ENCODE assay signal across 20 cellular contexts in genomic region chr2:179741317-179741716, GRCh38.
"Had no signal": no experiment of that assay in that cellular context is flagged by ENCODE, and none has a peak within 500 bp of the region (broad histone marks: within the 10 kb centered on the region; RNA-seq: fewer than 3 reads in every experiment).

No MANE protein-coding gene starts in this region.

- H3K4me3 ChIP-seq: coronary artery, esophagus squamous epithelium, heart right ventricle, neural progenitor cell, ovary, smooth muscle cell, testis had no signal

- H3K4me1 ChIP-seq: esophagus squamous epithelium, neural progenitor cell, testis had no signal

- H3K27ac ChIP-seq: esophagus squamous epithelium, heart right ventricle, neural progenitor cell, ovary had no signal

- H3K9me3 ChIP-seq: esophagus squamous epithelium, heart right ventricle, ovary, testis had no signal

- DNase-seq: activated CD4-positive, alpha-beta memory T cell treated with anti-CD3 and anti-CD28 coated beads for 36 hours; activated CD4-positive, alpha-beta T cell treated with anti-CD3 and anti-CD28 coated beads for 1 hour; activated effector memory CD4-positive, alpha-beta T cell treated with Interleukin-2 at 50 U/mL for 16 hours; activated naive CD4-positive, alpha-beta T cell treated with anti-CD3 and anti-CD28 coated beads, Interleukin-2, amount 50 U/mL, for 16 hours; activated T-cell treated with anti-CD3 and anti-CD28 coated beads, Interleukin-2, amount 50 U/mL, for 4 hours; amniotic stem cell; effector CD4-positive, alpha-beta T cell; esophagus squamous epithelium; foreskin melanocyte; heart right ventricle; naive B cell; ovary; stimulated activated CD4-positive, alpha-beta T cell treated with anti-CD3 and anti-CD28 coated beads, Interleukin-4, amount 100 ng/mL, for 4 hours; stimulated activated CD8-positive, alpha-beta memory T cell treated with anti-CD3 and anti-CD28 coated beads, Interleukin-4, amount 100 ng/mL, for 48 hours; stimulated activated naive CD8-positive, alpha-beta T cell treated with anti-CD3 and anti-CD28 coated beads, Interleukin-15, amount 100 ng/mL, for 72 hours; testis had no signal

- H3K36me3 ChIP-seq: esophagus squamous epithelium, heart right ventricle, neural progenitor cell, ovary had no signal

- H3K27me3 ChIP-seq: esophagus squamous epithelium, neural progenitor cell, ovary, testis had no signal

- ATAC-seq: activated T-cell treated with anti-CD3 and anti-CD28 coated beads, Interleukin-2, amount 50 U/mL, for 4 hours; heart right ventricle; SK-N-SH treated with all-trans-retinoic acid at 6 μM for 48 hours; stimulated activated naive CD8-positive, alpha-beta T cell treated with anti-CD3 and anti-CD28 coated beads, Interleukin-15, amount 100 ng/mL, for 72 hours had no signal
